ENCODE assay signal across 8 cellular contexts in genomic region chr7:110442386-110442837, GRCh38.
DNase-seq lines count a peak whose midpoint lies in the region; ATAC-seq and TF ChIP-seq lines count a peak whose summit lies in the region.

No MANE protein-coding gene starts in this region.

- intact Hi-C loops in testis (cut with DNase I; ENCODE audit: low total_unique reads) (no loop called here), uterus (cut with DNase I; ENCODE audit: low total_unique reads) (no loop called here)

- POLR2A ChIA-PET in AG04450 (lab: Yijun Ruan, JAX): no interaction called here

- no peaks in the 10 kb centered on the region for H3K9me3 ChIP-seq in AG04450 (ENCODE audit: control insufficient read depth, insufficient read depth, low read length)
- H3K9me3 ChIP-seq in testis: no peaks in the 10 kb centered on the region
- no peaks in the 10 kb centered on the region for H3K9me3 ChIP-seq in uterus

- H3K36me3 ChIP-seq in testis (ENCODE audit: low read depth, missing control alignments) (no peaks in the 10 kb centered on the region), uterus (no peaks in the 10 kb centered on the region)

- H3K4me3 ChIP-seq in AG04450 (ENCODE audit: low read depth, low read length): no peak overlapping the region
- H3K4me3 ChIP-seq in testis: no peak overlapping the region
- H3K4me3 ChIP-seq in uterus: no peak overlapping the region

- H3K27ac ChIP-seq in AG04450 (ENCODE audit: low read depth, low read length) (no peak overlapping the region), epithelial cell of prostate (no peak overlapping the region), testis (no peak overlapping the region), uterus (no peak overlapping the region)

- CTCF ChIA-PET in AG04450 (lab: Charles Lee): interaction anchor here (0.6 to 1.2 kb wide), 6 partner anchors 11 to 700 kb away, joined by 3 to 6 read pairs (median 3); no protein-coding TSS in a partner anchor

- ATAC-seq in GM18511 (IDR thresholded peaks at IDR 0.05; ENCODE audit: unreplicated experiment): peak; percentile 83
- ATAC-seq in HG03378 (IDR thresholded peaks at IDR 0.05; ENCODE audit: unreplicated experiment): peak; percentile 62

- 38 to 54% methylated on average over 4 of the region's 4 CpGs for WGBS in testis, 2 donors

- TF ChIP-seq POLR2A in testis (IDR thresholded peaks at IDR 0.05) (no peak), uterus (IDR thresholded peaks at IDR 0.05) (no peak)

- H3K27me3 ChIP-seq in AG04450 (ENCODE audit: control insufficient read depth, insufficient read depth, low read length) (no peaks in the 10 kb centered on the region), testis (no peaks in the 10 kb centered on the region), uterus (no peaks in the 10 kb centered on the region)

- H3K4me1 ChIP-seq in testis (no peaks in the 10 kb centered on the region), uterus (no peaks in the 10 kb centered on the region)

- peak; percentile 53 for TF ChIP-seq CTCF in AG04450 (IDR thresholded peaks at IDR 0.05; ENCODE audit: low read depth, low read length)
- TF ChIP-seq CTCF in testis (IDR thresholded peaks at IDR 0.05): peak; percentile 21 to 44 (median 31)
- no peak for TF ChIP-seq CTCF in uterus (IDR thresholded peaks at IDR 0.05)

- DNase-seq in AG04450 (ENCODE audit: low read depth, low spot score): no peak
- peak; percentile 67 for DNase-seq in OCI-M1 (lab: John Stamatoyannopoulos, UW)
- peak; percentile 16 for DNase-seq in epithelial cell of prostate (ENCODE audit: low read depth, low spot score)
- peak; percentile 83 for DNase-seq in testis
- no peak for DNase-seq in uterus
- no peak for DNase-seq in KG1 (lab: John Stamatoyannopoulos, UW)

Comparison
In these comparisons a context has a peak if more than half of its experiments do, and no peak if none do; other contexts are left out.
1. DNase-seq: peak in OCI-M1 (single experiment), epithelial cell of prostate (single experiment) and testis (single experiment); none in AG04450 (single experiment), uterus (0 of 2) and KG1 (single experiment).
2. CTCF ChIP-seq: peak in AG04450 (single experiment) and testis (3 of 3); none in uterus (0 of 4).